ENCODE assay signal across 8 cellular contexts in the genomic region with DNA sequence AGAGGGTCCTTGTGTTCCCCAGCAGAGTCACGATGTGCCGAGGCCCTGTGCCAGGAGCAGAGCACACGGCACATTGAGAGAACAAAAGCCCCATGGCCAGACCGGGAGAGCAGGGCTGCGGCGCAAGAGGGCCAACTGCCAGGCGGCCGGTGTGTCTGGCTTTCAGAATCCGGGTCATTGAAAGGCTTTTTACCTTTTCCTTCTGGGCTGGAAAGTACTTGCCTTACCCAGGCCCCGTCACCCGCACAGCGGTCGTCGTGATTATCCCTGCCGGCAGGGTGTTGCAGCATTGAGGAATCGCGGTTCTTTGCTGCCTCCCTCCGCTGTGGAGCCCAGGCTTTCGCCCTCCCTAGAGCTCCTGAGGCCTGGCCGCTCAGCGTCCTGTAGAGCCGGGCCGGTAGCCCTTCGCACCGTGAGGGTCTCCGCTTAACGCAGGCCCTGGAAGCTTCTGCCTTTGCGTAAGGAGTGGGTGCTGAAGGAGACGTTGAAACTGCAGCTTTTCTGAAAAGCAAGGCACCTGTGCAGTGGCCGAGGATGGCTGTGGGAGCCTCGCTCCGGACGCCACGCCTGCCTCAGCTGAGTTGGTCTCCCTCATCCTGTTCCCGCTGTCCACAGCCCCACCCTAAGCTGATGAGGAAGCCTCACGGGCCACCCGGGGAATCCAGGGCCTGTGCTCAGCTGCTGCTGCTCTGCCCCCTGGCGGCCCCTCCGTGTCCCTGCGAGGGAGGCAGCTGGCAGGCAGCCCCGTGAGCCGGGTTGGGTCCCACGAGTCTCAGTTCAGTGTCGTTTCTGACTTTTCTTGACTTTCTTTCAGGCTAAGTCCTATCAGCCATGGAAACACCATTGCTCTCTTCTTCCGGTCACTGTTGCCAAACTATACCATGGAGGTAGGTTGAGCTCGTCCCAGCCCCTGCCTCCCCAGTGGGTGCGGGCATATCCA. TPM values are rescaled to one million over a fixed set of nuclear protein-coding genes. Genes with fewer than 3 reads are reported as not detected.
DNase-seq lines count a peak whose midpoint lies in the region; ATAC-seq, FAIRE-seq and TF ChIP-seq lines count a peak whose summit lies in the region.

No MANE protein-coding gene starts in this region.

- dilution Hi-C loops in keratinocyte (cut with MboI; ENCODE audit: extremely low pct_ligation_motif_present, low sequenced_read_pairs), result no loop called here

- peaks cover 4% of the 10 kb centered on the region for H3K4me1 ChIP-seq in keratinocyte (ENCODE audit: control insufficient read depth, extremely low read depth, insufficient read depth, low read length)

- H3K9me3 ChIP-seq in keratinocyte (ENCODE audit: control insufficient read depth, low read depth, low read length), result no peaks in the 10 kb centered on the region

- H3K36me3 ChIP-seq in keratinocyte (ENCODE audit: control insufficient read depth in 2 of 2, extremely low read depth in 1 of 2, insufficient read depth in 2 of 2, low read length in 2 of 2), result peaks cover 29 to 43% of the 10 kb centered on the region in 2 experiments

- DNase-seq in GM12892 (ENCODE audit: insufficient read length) (peak; percentile 85), NCI-H1048 (lab: John Stamatoyannopoulos, UW) (peak; percentile 12), cardiac fibroblast (ENCODE audit: low read depth in 2 of 2) (peak; percentile 82 to 87), keratinocyte (ENCODE audit: low read depth, low spot score) (no peak)
- DNase-seq in stimulated activated CD4-positive, alpha-beta T cell treated with anti-CD3 and anti-CD28 coated beads, Interleukin-1b, Interleukin-23, amount 100 ng/mL, for 48 hours, result peak; percentile 66

- no peaks in the 10 kb centered on the region for H3K9me1 ChIP-seq in keratinocyte (ENCODE audit: control insufficient read depth, extremely low read depth, insufficient read depth, low read length)

- H3K79me2 ChIP-seq in keratinocyte (ENCODE audit: control insufficient read depth, insufficient read depth, low read length), result no peaks in the 10 kb centered on the region

- H3K27me3 ChIP-seq in keratinocyte (ENCODE audit: control insufficient read depth, extremely low read depth, insufficient read depth, low read length), result no peaks in the 10 kb centered on the region

- H3K4me2 ChIP-seq in keratinocyte (ENCODE audit: control insufficient read depth, extremely low read depth, insufficient read depth, low read depth, low read length), result no peak overlapping the region

- FAIRE-seq in GM12892 (lab: Jason Lieb, UNC) (peak; percentile 86), keratinocyte (lab: Jason Lieb, UNC) (peak; percentile 57)

- H4K20me1 ChIP-seq in keratinocyte (ENCODE audit: control insufficient read depth, extremely low read depth, insufficient read depth, low read length), result peaks cover 8% of the 10 kb centered on the region

- H2AFZ ChIP-seq in keratinocyte (ENCODE audit: control insufficient read depth, low read length), result no peak overlapping the region

- no peak; the same call in 1 of the 2 replicates for TF ChIP-seq POLR2A in GM12892 (IDR thresholded peaks at IDR 0.05; ENCODE audit: low read depth, low read length)

- TF ChIP-seq CTCF in WI38 (IDR thresholded peaks at IDR 0.05; ENCODE audit: low read depth, low read length) (peak; percentile 81), cardiac fibroblast (IDR thresholded peaks at IDR 0.05; ENCODE audit: low read depth, low read length) (peak; percentile 98), keratinocyte (optimal IDR thresholded peaks at IDR 0.05 in 1 of 3, IDR thresholded peaks at IDR 0.05 in 1 of 3, conservative IDR thresholded peaks at IDR 0.05 in 1 of 3; ENCODE audit: extremely low read depth in 1 of 3, insufficient read depth in 2 of 3, low read length in 3 of 3) (peak; percentile 89 to 96 (median 90))

- H3K9ac ChIP-seq in keratinocyte (ENCODE audit: control insufficient read depth, extremely low read depth, insufficient read depth, low read length), result no peak overlapping the region

- ATAC-seq in HG03108 (IDR thresholded peaks at IDR 0.05; ENCODE audit: unreplicated experiment) (no peak), HG03139 (IDR thresholded peaks at IDR 0.05; ENCODE audit: unreplicated experiment) (no peak)

- H3K4me3 ChIP-seq in WI38 (ENCODE audit: low read depth, low read length) (no peak overlapping the region), cardiac fibroblast (replicated peaks in 1 of 2; ENCODE audit: low read depth in 2 of 2, low read length in 2 of 2) (no peak overlapping the region), keratinocyte (ENCODE audit: control insufficient read depth in 2 of 3, extremely low read depth in 1 of 3, insufficient read depth in 2 of 3, low read depth in 1 of 3, low read length in 3 of 3) (no peak overlapping the region)

- no peak overlapping the region for H3K27ac ChIP-seq in keratinocyte (ENCODE audit: control insufficient read depth, insufficient read depth, low read length)

RNA-seq across cellular contexts. Expression of a gene that starts 8.6 kb away (rescaled TPM):
- polyA plus RNA-seq in GM12892 (2012; ENCODE audit: missing spikeins), result 0.76 TPM
- 1.1 to 1.9 TPM (median 1.1 TPM) in 3 replicates for polyA plus RNA-seq in keratinocyte
- 0.99 TPM for polyA plus RNA-seq in keratinocyte (2011; ENCODE audit: low read depth)
- 0.23 and 0.61 TPM in 2 replicates for polyA plus RNA-seq in keratinocyte (2011; cell fraction: cytosol; rRNA removed)
- 8.9 TPM in 2 replicates for polyA plus RNA-seq in keratinocyte (2011; cell fraction: nucleus; rRNA removed)
- polyA plus RNA-seq in keratinocyte (2012; ENCODE audit: low replicate concordance), result 0.88 and 1.8 TPM in 2 replicates
- 1.2 to 3.1 TPM (median 2.1 TPM) in 3 replicates for polyA minus RNA-seq in keratinocyte
- 2.1 TPM for polyA minus RNA-seq in keratinocyte (2011; cell fraction: cytosol; rRNA and poly(A)+ RNA removed)
- polyA minus RNA-seq in keratinocyte (2011; cell fraction: nucleus; rRNA and poly(A)+ RNA removed), result 3.3 and 4.3 TPM in 2 replicates

RNA-seq across cellular contexts. Expression of a gene that starts 13.1 kb away (rescaled TPM):
- 0.38 TPM for polyA plus RNA-seq in GM12892 (2012; ENCODE audit: missing spikeins)
- 29.2 to 54.2 TPM (median 34.0 TPM) in 3 replicates for polyA plus RNA-seq in keratinocyte
- polyA plus RNA-seq in keratinocyte (2011; ENCODE audit: low read depth), result 12.0 TPM
- polyA plus RNA-seq in keratinocyte (2011; cell fraction: cytosol; rRNA removed), result 43.9 and 88.8 TPM in 2 replicates
- 53.8 and 69.2 TPM in 2 replicates for polyA plus RNA-seq in keratinocyte (2011; cell fraction: nucleus; rRNA removed)
- polyA plus RNA-seq in keratinocyte (2012; ENCODE audit: low replicate concordance), result 28.0 and 84.9 TPM in 2 replicates
- polyA minus RNA-seq in keratinocyte, result 41.8 to 174 TPM (median 49.2 TPM) in 3 replicates
- 125 TPM for polyA minus RNA-seq in keratinocyte (2011; cell fraction: cytosol; rRNA and poly(A)+ RNA removed)
- 61.3 and 72.0 TPM in 2 replicates for polyA minus RNA-seq in keratinocyte (2011; cell fraction: nucleus; rRNA and poly(A)+ RNA removed)

RNA-seq across cellular contexts. Expression of a gene that starts 36.7 kb away (rescaled TPM):
- 91.9 TPM for polyA plus RNA-seq in GM12892 (2012; ENCODE audit: missing spikeins)
- 92.4 to 103 TPM (median 97.5 TPM) in 3 replicates for polyA plus RNA-seq in keratinocyte
- 222 TPM for polyA plus RNA-seq in keratinocyte (2011; ENCODE audit: low read depth)
- polyA plus RNA-seq in keratinocyte (2011; cell fraction: cytosol; rRNA removed), result 51.5 and 85.9 TPM in 2 replicates
- 218 and 219 TPM in 2 replicates for polyA plus RNA-seq in keratinocyte (2011; cell fraction: nucleus; rRNA removed)
- 109 and 116 TPM in 2 replicates for polyA plus RNA-seq in keratinocyte (2012; ENCODE audit: low replicate concordance)
- polyA minus RNA-seq in keratinocyte, result 71.8 to 112 TPM (median 90.6 TPM) in 3 replicates
- 68.1 TPM for polyA minus RNA-seq in keratinocyte (2011; cell fraction: cytosol; rRNA and poly(A)+ RNA removed)
- 51.9 and 53.5 TPM in 2 replicates for polyA minus RNA-seq in keratinocyte (2011; cell fraction: nucleus; rRNA and poly(A)+ RNA removed)

RNA-seq across cellular contexts. Expression of a gene that starts 38.5 kb away (rescaled TPM):
- polyA plus RNA-seq in GM12892 (2012; ENCODE audit: missing spikeins), result 20.5 TPM
- polyA plus RNA-seq in keratinocyte, result 74.2 to 115 TPM (median 86.4 TPM) in 3 replicates
- 57.3 TPM for polyA plus RNA-seq in keratinocyte (2011; ENCODE audit: low read depth)
- polyA plus RNA-seq in keratinocyte (2011; cell fraction: cytosol; rRNA removed), result 58.4 and 103 TPM in 2 replicates
- polyA plus RNA-seq in keratinocyte (2011; cell fraction: nucleus; rRNA removed), result 162 and 165 TPM in 2 replicates
- 47.8 and 84.1 TPM in 2 replicates for polyA plus RNA-seq in keratinocyte (2012; ENCODE audit: low replicate concordance)
- polyA minus RNA-seq in keratinocyte, result 90.7 to 97.3 TPM (median 90.8 TPM) in 3 replicates
- 69.4 TPM for polyA minus RNA-seq in keratinocyte (2011; cell fraction: cytosol; rRNA and poly(A)+ RNA removed)
- polyA minus RNA-seq in keratinocyte (2011; cell fraction: nucleus; rRNA and poly(A)+ RNA removed), result 46.8 and 54.3 TPM in 2 replicates
